Comparison of ENCODE assay signal across 19 cellular contexts in the genomic region with DNA sequence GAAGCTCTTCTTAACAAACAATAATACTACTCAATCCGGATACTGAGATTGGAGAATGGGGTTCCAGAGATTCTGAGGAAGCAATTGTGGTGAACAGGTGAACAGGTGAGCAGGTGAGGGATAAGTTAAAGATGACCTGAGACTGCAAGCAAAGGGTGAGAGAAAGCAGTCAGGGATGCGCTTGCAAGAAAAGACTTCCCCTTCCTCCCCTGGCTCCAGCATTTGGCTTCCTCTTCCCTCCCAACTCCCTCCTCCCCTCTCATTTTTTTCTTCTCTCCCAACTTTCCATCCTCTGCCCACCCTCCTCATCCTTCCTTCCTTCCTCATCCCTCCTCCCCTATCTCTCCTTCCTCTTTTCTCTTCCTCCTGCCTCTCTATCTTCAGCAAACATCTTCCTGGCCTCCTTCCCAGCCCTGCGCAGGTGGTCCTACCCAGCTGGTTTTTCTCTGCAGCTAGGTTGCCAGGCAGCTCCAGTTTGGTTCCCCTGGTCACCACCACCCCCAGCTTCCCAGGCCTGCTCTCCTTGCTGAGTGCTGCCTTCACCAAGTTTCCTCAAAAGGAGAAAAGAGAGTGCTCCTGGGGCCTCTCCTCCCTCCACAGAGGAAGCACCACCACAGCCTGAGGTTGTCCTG. TPM values are rescaled to one million over a fixed set of nuclear protein-coding genes. Genes with fewer than 3 reads are reported as not detected.
DNase-seq lines count a peak whose midpoint lies in the region; ATAC-seq and TF ChIP-seq lines count a peak whose summit lies in the region.
"Had no signal": no experiment of that assay in that cellular context is flagged by ENCODE, and none has a peak within 500 bp of the region (broad histone marks: within the 10 kb centered on the region; RNA-seq: fewer than 3 reads in every experiment).

No MANE protein-coding gene starts in this region.

- peaks cover 46% of the 10 kb centered on the region for H3K4me1 ChIP-seq in OCI-LY7 (ENCODE audit: insufficient read depth, low read length, poor library complexity, severe bottlenecking)

- no peaks in the 10 kb centered on the region for H3K36me3 Mint-ChIP-seq in activated CD8-positive, alpha-beta memory T cell treated with anti-CD3 and anti-CD28 coated beads, Interleukin-2, amount 10 ng/mL, durations not matched to agents 7 days and 5 days
- no peaks in the 10 kb centered on the region for H3K36me3 Mint-ChIP-seq in natural killer cell treated with Interleukin-12 subunit alpha and Interleukin-12 subunit beta and Interleukin-15 and Interleukin-18, amount 100 ng/mL, for 72 hours
- H3K36me3 Mint-ChIP-seq: IgD-negative memory B cell had no signal

- H3K4me3 Mint-ChIP-seq in activated CD8-positive, alpha-beta memory T cell treated with anti-CD3 and anti-CD28 coated beads, Interleukin-2, amount 10 ng/mL, durations not matched to agents 7 days and 5 days: no peak overlapping the region
- no peak overlapping the region for H3K4me3 Mint-ChIP-seq in natural killer cell treated with Interleukin-12 subunit alpha and Interleukin-12 subunit beta and Interleukin-15 and Interleukin-18, amount 100 ng/mL, for 72 hours

- H3K4me1 Mint-ChIP-seq in activated CD8-positive, alpha-beta memory T cell treated with anti-CD3 and anti-CD28 coated beads, Interleukin-2, amount 10 ng/mL, durations not matched to agents 7 days and 5 days: peaks cover 12% of the 10 kb centered on the region
- no peaks in the 10 kb centered on the region for H3K4me1 Mint-ChIP-seq in natural killer cell treated with Interleukin-12 subunit alpha and Interleukin-12 subunit beta and Interleukin-15 and Interleukin-18, amount 100 ng/mL, for 72 hours (ENCODE audit: low read depth in 2 of 2)

- no peaks in the 10 kb centered on the region for H3K9me3 ChIP-seq in OCI-LY7 (ENCODE audit: low read length)

- no peaks in the 10 kb centered on the region for H3K79me2 ChIP-seq in OCI-LY7 (ENCODE audit: insufficient read depth, low read depth, low read length)

- H4K20me1 ChIP-seq in OCI-LY7 (ENCODE audit: insufficient read depth, low read length): no peaks in the 10 kb centered on the region

- no peak for TF ChIP-seq CTCF in OCI-LY7 (conservative IDR thresholded peaks at IDR 0.05; ENCODE audit: low read length)

- ATAC-seq in activated CD8-positive, alpha-beta memory T cell treated with anti-CD3 and anti-CD28 coated beads, Interleukin-2, amount 10 ng/mL, durations not matched to agents 7 days and 5 days: no peak
- ATAC-seq in HG03378 (IDR thresholded peaks at IDR 0.05; ENCODE audit: unreplicated experiment): no peak
- no peak for ATAC-seq in natural killer cell treated with Interleukin-12 subunit alpha and Interleukin-12 subunit beta and Interleukin-15 and Interleukin-18, amount 100 ng/mL, for 72 hours

- no peaks in the 10 kb centered on the region for H3K36me3 ChIP-seq in OCI-LY7 (ENCODE audit: insufficient read depth, low read length)

- H3K4me2 ChIP-seq in OCI-LY7 (ENCODE audit: low read length): peak overlapping the region; percentile 71

- H3K4me3 ChIP-seq in OCI-LY7 (ENCODE audit: low read depth, low read length, poor library complexity, severe bottlenecking): peak overlapping the region; percentile 28

- no peak overlapping the region for H3K27ac Mint-ChIP-seq in activated CD8-positive, alpha-beta memory T cell treated with anti-CD3 and anti-CD28 coated beads, Interleukin-2, amount 10 ng/mL, durations not matched to agents 7 days and 5 days
- no peak overlapping the region for H3K27ac Mint-ChIP-seq in natural killer cell treated with Interleukin-12 subunit alpha and Interleukin-12 subunit beta and Interleukin-15 and Interleukin-18, amount 100 ng/mL, for 72 hours

- H2AFZ ChIP-seq in OCI-LY7 (ENCODE audit: low read length): peak overlapping the region; percentile 16

- H3K27me3 Mint-ChIP-seq in activated CD8-positive, alpha-beta memory T cell treated with anti-CD3 and anti-CD28 coated beads, Interleukin-2, amount 10 ng/mL, durations not matched to agents 7 days and 5 days: peaks cover 4% of the 10 kb centered on the region
- peaks cover 7 to 14% of the 10 kb centered on the region in 2 donors for H3K27me3 Mint-ChIP-seq in natural killer cell treated with Interleukin-12 subunit alpha and Interleukin-12 subunit beta and Interleukin-15 and Interleukin-18, amount 100 ng/mL, for 72 hours
- H3K27me3 Mint-ChIP-seq: IgD-negative memory B cell had no signal

- CTCF ChIA-PET in activated CD8-positive, alpha-beta memory T cell treated with anti-CD3 and anti-CD28 coated beads, Interleukin-2, amount 10 ng/mL, durations not matched to agents 7 days and 5 days (lab: Charles Lee): interaction anchor here (1.3 kb wide), 1 partner anchor 9 kb away, joined by 5 read pairs; no protein-coding TSS in a partner anchor
- CTCF ChIA-PET in OCI-LY7 (lab: Charles Lee; ENCODE audit: unreplicated experiment): no interaction called here

- DNase-seq in activated CD8-positive, alpha-beta memory T cell treated with anti-CD3 and anti-CD28 coated beads, Interleukin-2, amount 10 ng/mL, durations not matched to agents 7 days and 5 days: peak; percentile 21
- no peak for DNase-seq in activated CD8-positive, alpha-beta memory T cell treated with anti-CD3 and anti-CD28 coated beads, Interleukin-2, amount 50 U/mL, for 4 hours
- no peak for DNase-seq in OCI-LY7 (ENCODE audit: low spot score)
- peak; percentile 70 for DNase-seq in cardiac septum (ENCODE audit: low spot score)
- no peak for DNase-seq in natural killer cell treated with Interleukin-12 subunit alpha and Interleukin-12 subunit beta and Interleukin-15 and Interleukin-18, amount 100 ng/mL, for 72 hours (ENCODE audit: low spot score)
- DNase-seq in NCI-H1048 (lab: John Stamatoyannopoulos, UW): no peak
- DNase-seq: activated CD4-positive, alpha-beta T cell treated with anti-CD3 and anti-CD28 coated beads for 4 hours; DMS153; effector CD4-positive, alpha-beta T cell; midbrain; NCI-H2029; NK-92 treated with Interleukin-12 subunit alpha and Interleukin-12 subunit beta, amount 100 ng/mL, for 24 hours; stimulated activated CD4-positive, alpha-beta T cell treated with anti-CD3 and anti-CD28 coated beads, Interleukin-15, amount 100 ng/mL, for 24 hours; SW 1271; trophoblast cell had no signal

- no peaks in the 10 kb centered on the region for H3K9me2 ChIP-seq in OCI-LY7 (ENCODE audit: insufficient read depth, low read length)

- POLR2A ChIA-PET in OCI-LY7 (lab: Charles Lee): interaction anchor here (0.6 to 0.8 kb wide), 3 partner anchors 11 to 360 kb away, joined by 3 to 6 read pairs (median 3); no protein-coding TSS in a partner anchor

- intact Hi-C loops in OCI-LY7 (cut with micrococcal nuclease; ENCODE audit: unreplicated experiment): no loop called here
- intact Hi-C loops in cardiac septum (cut with DNase I): loop anchor here (5.0 kb wide), 1 partner anchor 40 kb away; no protein-coding TSS in a partner anchor

- H3K27ac ChIP-seq in OCI-LY7 (ENCODE audit: low read depth, low read length, poor library complexity, severe bottlenecking) (peak overlapping the region; percentile 36), temporal lobe (ENCODE audit: low read depth, low read length) (peak overlapping the region; percentile 72)

- no TSS peak for BruUV-seq in OCI-LY7 (replicated peaks; lab: Mats Ljungman, UMichigan)

- H3K9me3 Mint-ChIP-seq in activated CD8-positive, alpha-beta memory T cell treated with anti-CD3 and anti-CD28 coated beads, Interleukin-2, amount 10 ng/mL, durations not matched to agents 7 days and 5 days (ENCODE audit: low read depth): no peaks in the 10 kb centered on the region
- H3K9me3 Mint-ChIP-seq in natural killer cell treated with Interleukin-12 subunit alpha and Interleukin-12 subunit beta and Interleukin-15 and Interleukin-18, amount 100 ng/mL, for 72 hours: no peaks in the 10 kb centered on the region

RNA-seq across cellular contexts. Expression of a gene that starts 10.5 kb away (rescaled TPM):
- 1 to 10 TPM in 1 of 2 experiments, under 1 TPM in 1; 0.14 to 1.9 TPM for total RNA-seq in activated CD8-positive, alpha-beta memory T cell treated with anti-CD3 and anti-CD28 coated beads, Interleukin-2, amount 10 ng/mL, durations not matched to agents 7 days and 5 days
- 0.21 TPM in 1 of 2 replicates, not detected in the other for total RNA-seq in OCI-LY7 (2014; rRNA removed; shearing (Covaris generic))
- not detected in 2 replicates for total RNA-seq in OCI-LY7 (2022)
- 0.89 TPM for total RNA-seq in cardiac septum
- total RNA-seq in temporal lobe: under 0.01 TPM
- total RNA-seq in natural killer cell treated with Interleukin-12 subunit alpha and Interleukin-12 subunit beta and Interleukin-15 and Interleukin-18, amount 100 ng/mL, for 72 hours: under 1 TPM in 1 of 2 donors, not detected in 1; 0.69 TPM
- total RNA-seq: fibroblast of villous mesenchyme had no signal

Comparison
In these comparisons a context has a peak if more than half of its experiments do, and no peak if none do; other contexts are left out.
1. DNase-seq: peak in activated CD8-positive, alpha-beta memory T cell treated with anti-CD3 and anti-CD28 coated beads, Interleukin-2, amount 10 ng/mL, durations not matched to agents 7 days and 5 days (single experiment) and cardiac septum (single experiment); none in activated CD8-positive, alpha-beta memory T cell treated with anti-CD3 and anti-CD28 coated beads, Interleukin-2, amount 50 U/mL, for 4 hours (single experiment), OCI-LY7 (single experiment), natural killer cell treated with Interleukin-12 subunit alpha and Interleukin-12 subunit beta and Interleukin-15 and Interleukin-18, amount 100 ng/mL, for 72 hours (single experiment) and NCI-H1048 (single experiment).